In genomic region chr3:122397136-122397645, GRCh38 we compare ENCODE assay signal across 29 cellular contexts.
"Had no signal": no experiment of that assay in that cellular context is flagged by ENCODE, and none has a peak within 500 bp of the region (broad histone marks: within the 10 kb centered on the region; RNA-seq: fewer than 3 reads in every experiment).

No MANE protein-coding gene starts in this region.

- H3K36me3 ChIP-seq: breast epithelium, gastrocnemius medialis, left ventricle myocardium inferior, neutrophil, ovary, prostate gland, right atrium auricular region, thoracic aorta had no signal

- H3K9me3 Mint-ChIP-seq: activated CD8-positive, alpha-beta T cell treated with anti-CD3 and anti-CD28 coated beads for 36 hours; activated naive CD8-positive, alpha-beta T cell treated with anti-CD3 and anti-CD28 coated beads, Interleukin-2, amount 10 ng/mL, durations not matched to agents 7 days and 5 days; activated T-cell treated with anti-CD3 and anti-CD28 coated beads, Interleukin-2, amount 50 U/mL, for 72 hours; central memory CD8-positive, alpha-beta T cell; mesothelial cell of epicardium; naive B cell; nephron progenitor cell had no signal

- ATAC-seq: activated CD8-positive, alpha-beta T cell treated with anti-CD3 and anti-CD28 coated beads for 36 hours; activated T-cell treated with anti-CD3 and anti-CD28 coated beads, Interleukin-2, amount 50 U/mL, for 72 hours; gastrocnemius medialis had no signal

- H3K4me3 ChIP-seq: breast epithelium, esophagus muscularis mucosa, gastrocnemius medialis, left ventricle myocardium inferior, ovary, prostate gland, right atrium auricular region, spleen, thoracic aorta had no signal

- H3K36me3 Mint-ChIP-seq: mesothelial cell of epicardium, naive B cell had no signal

- H3K4me1 Mint-ChIP-seq: central memory CD8-positive, alpha-beta T cell had no signal

- H3K27ac ChIP-seq: breast epithelium, esophagus muscularis mucosa, gastrocnemius medialis, left ventricle myocardium inferior, neutrophil, ovary, prostate gland, right atrium auricular region, spleen, thoracic aorta had no signal

- DNase-seq: activated CD4-positive, alpha-beta T cell treated with anti-CD3 and anti-CD28 coated beads, Interleukin-2, amount 50 U/mL, for 1 hour; activated CD4-positive, CD25-positive, alpha-beta regulatory T cell treated with anti-CD3 and anti-CD28 coated beads, Interleukin-2, amount 50 U/mL, for 72 hours; activated CD8-positive, alpha-beta T cell treated with anti-CD3 and anti-CD28 coated beads for 36 hours; activated effector memory CD4-positive, alpha-beta T cell treated with Interleukin-2 at 50 U/mL for 16 hours; activated naive CD4-positive, alpha-beta T cell treated with Interleukin-2 at 50 U/mL for 16 hours; activated naive CD8-positive, alpha-beta T cell treated with anti-CD3 and anti-CD28 coated beads, Interleukin-2, amount 10 ng/mL, durations not matched to agents 7 days and 5 days; activated T-cell treated with anti-CD3 and anti-CD28 coated beads, Interleukin-2, amount 50 U/mL, for 72 hours; amniotic stem cell; dermis blood vessel endothelial cell; effector CD4-positive, alpha-beta T cell; gastrocnemius medialis; glutamatergic neuron; islet precursor cell; left ventricle myocardium inferior; naive B cell; nephron progenitor cell; ovary; spleen; stimulated activated naive CD4-positive, alpha-beta T cell treated with Interleukin-2 at 50 U/mL for 16 hours; T-helper 2 cell; trophoblast cell had no signal

- H3K9me3 ChIP-seq: breast epithelium, esophagus muscularis mucosa, gastrocnemius medialis, left ventricle myocardium inferior, neutrophil, ovary, prostate gland, right atrium auricular region, spleen, thoracic aorta had no signal

- H3K27me3 Mint-ChIP-seq: activated CD8-positive, alpha-beta T cell treated with anti-CD3 and anti-CD28 coated beads for 36 hours; activated naive CD8-positive, alpha-beta T cell treated with anti-CD3 and anti-CD28 coated beads, Interleukin-2, amount 10 ng/mL, durations not matched to agents 7 days and 5 days; central memory CD8-positive, alpha-beta T cell; naive B cell had no signal

- H3K4me3 Mint-ChIP-seq: activated CD8-positive, alpha-beta T cell treated with anti-CD3 and anti-CD28 coated beads for 36 hours; activated naive CD8-positive, alpha-beta T cell treated with anti-CD3 and anti-CD28 coated beads, Interleukin-2, amount 10 ng/mL, durations not matched to agents 7 days and 5 days; activated T-cell treated with anti-CD3 and anti-CD28 coated beads, Interleukin-2, amount 50 U/mL, for 72 hours; central memory CD8-positive, alpha-beta T cell; mesothelial cell of epicardium; naive B cell; nephron progenitor cell had no signal

- H3K4me1 ChIP-seq: breast epithelium, prostate gland had no signal

- H3K27me3 ChIP-seq: breast epithelium, esophagus muscularis mucosa, gastrocnemius medialis, neutrophil, ovary, right atrium auricular region, spleen had no signal

- H3K27ac Mint-ChIP-seq: activated CD8-positive, alpha-beta T cell treated with anti-CD3 and anti-CD28 coated beads for 36 hours; activated naive CD8-positive, alpha-beta T cell treated with anti-CD3 and anti-CD28 coated beads, Interleukin-2, amount 10 ng/mL, durations not matched to agents 7 days and 5 days; mesothelial cell of epicardium; nephron progenitor cell had no signal
